Comparison of ENCODE assay signal across 3 cellular contexts in genomic region chr6:36684447-36684812, GRCh38.
TF ChIP-seq lines count a peak whose summit lies in the region.

No MANE protein-coding gene starts in this region.

TF ChIP-seq in IMR-90, 13 proteins besides CTCF, POLR2A, EP300 and RAD21:
- TF ChIP-seq MAZ (IDR thresholded peaks at IDR 0.05; ENCODE audit: borderline replicate concordance, low read depth, low read length) (no peak), USF2 (IDR thresholded peaks at IDR 0.05; ENCODE audit: low read depth, low read length) (no peak; the same call in 1 of the 2 replicates), BHLHE40 (IDR thresholded peaks at IDR 0.05; ENCODE audit: low read depth, low read length) (no peak), MXI1 (IDR thresholded peaks at IDR 0.05; ENCODE audit: borderline replicate concordance, low read depth, low read length) (no peak), CHD1 (IDR thresholded peaks at IDR 0.05; ENCODE audit: low read depth, low read length) (no peak), RCOR1 (IDR thresholded peaks at IDR 0.05; ENCODE audit: insufficient replicate concordance, low read length) (no peak), SMC3 (IDR thresholded peaks at IDR 0.05; ENCODE audit: low read depth, low read length) (no peak), RFX5 (IDR thresholded peaks at IDR 0.05; ENCODE audit: low read depth, low read length) (no peak), MAFK (IDR thresholded peaks at IDR 0.05; ENCODE audit: low read depth, low read length) (no peak), FOS (IDR thresholded peaks at IDR 0.05; ENCODE audit: low read depth, low read length) (no peak), CEBPB (IDR thresholded peaks at IDR 0.05; ENCODE audit: low read depth, low read length) (no peak), ELK1 (IDR thresholded peaks at IDR 0.05; ENCODE audit: borderline replicate concordance, low read depth, low read length) (no peak), NFE2L2 (IDR thresholded peaks at IDR 0.05; ENCODE audit: low read depth, low read length) (no peak)

TF ChIP-seq in K562, 482 proteins besides CTCF, POLR2A, EP300 and RAD21 (continues in another document):
- no peak for TF ChIP-seq ZBTB12 (CRISPR knock-in tag; IDR thresholded peaks at IDR 0.05)
- TF ChIP-seq RBM25 (IDR thresholded peaks at IDR 0.05; ENCODE audit: low read depth, low read length, severe bottlenecking): peak; percentile 87
- peak; percentile 87 for TF ChIP-seq ZFP36 (IDR thresholded peaks at IDR 0.05; ENCODE audit: low read depth, low read length, partially characterized antibody)
- TF ChIP-seq BCOR (IDR thresholded peaks at IDR 0.05): peak; percentile 84
- peak; percentile 10 to 60; a peak in 2 of 4 replicates for TF ChIP-seq KDM1A (IDR thresholded peaks at IDR 0.05)
- no peak for TF ChIP-seq POLR2G (IDR thresholded peaks at IDR 0.05; ENCODE audit: low read depth, low read length)
- TF ChIP-seq NFE2 (IDR thresholded peaks at IDR 0.05; ENCODE audit: low read depth): no peak
- no peak for TF ChIP-seq ZNF121 (CRISPR knock-in tag; conservative IDR thresholded peaks at IDR 0.05)
- 0 out of 2 replicates have a peak, but pooled peaks have one; percentile 31 for TF ChIP-seq HDAC2 (IDR thresholded peaks at IDR 0.05)
- TF ChIP-seq NR1H2 (CRISPR knock-in tag; IDR thresholded peaks at IDR 0.05): no peak
- no peak for TF ChIP-seq PML (IDR thresholded peaks at IDR 0.05; ENCODE audit: low read length)
- no peak for TF ChIP-seq SMARCC2 (IDR thresholded peaks at IDR 0.05; ENCODE audit: low read depth)
- no peak for TF ChIP-seq ZNF277 (CRISPR knock-in tag; IDR thresholded peaks at IDR 0.05; ENCODE audit: borderline replicate concordance)
- TF ChIP-seq MXD1 (CRISPR knock-in tag; IDR thresholded peaks at IDR 0.05; ENCODE audit: borderline replicate concordance, poor library complexity, severe bottlenecking): no peak
- no peak for TF ChIP-seq SIN3B (IDR thresholded peaks at IDR 0.05; ENCODE audit: low read depth)
- no peak for TF ChIP-seq IRF2 (CRISPR knock-in tag; IDR thresholded peaks at IDR 0.05)
- TF ChIP-seq PHTF2 (CRISPR knock-in tag; IDR thresholded peaks at IDR 0.05): no peak
- TF ChIP-seq FOXP1 (CRISPR knock-in tag; IDR thresholded peaks at IDR 0.05): 0 out of 2 replicates have a peak, but pooled peaks have one; percentile 38
- TF ChIP-seq PHF8 (IDR thresholded peaks at IDR 0.05; ENCODE audit: borderline replicate concordance, low read length): no peak
- no peak for TF ChIP-seq GATAD2A (IDR thresholded peaks at IDR 0.05)
- no peak for TF ChIP-seq HINFP (tag; conservative IDR thresholded peaks at IDR 0.05; ENCODE audit: low read depth)
- TF ChIP-seq SLC30A9 (CRISPR knock-in tag; IDR thresholded peaks at IDR 0.05): no peak
- no peak for TF ChIP-seq ZNF282 (CRISPR knock-in tag; IDR thresholded peaks at IDR 0.05)
- TF ChIP-seq CHCHD3 (CRISPR knock-in tag; IDR thresholded peaks at IDR 0.05): no peak

TF ChIP-seq in WTC11, 78 proteins besides CTCF, POLR2A, EP300 and RAD21:
- TF ChIP-seq RORB (CRISPR knock-in tag; IDR thresholded peaks at IDR 0.05) (no peak), SOX15 (CRISPR knock-in tag; IDR thresholded peaks at IDR 0.05) (no peak), GTF2I (CRISPR knock-in tag; conservative IDR thresholded peaks at IDR 0.05) (no peak), TEAD1 (CRISPR knock-in tag; IDR thresholded peaks at IDR 0.05) (no peak), ZNF512 (CRISPR knock-in tag; IDR thresholded peaks at IDR 0.05; ENCODE audit: borderline replicate concordance) (no peak), ATF3 (CRISPR knock-in tag; conservative IDR thresholded peaks at IDR 0.05) (no peak), GABPB1 (CRISPR knock-in tag; IDR thresholded peaks at IDR 0.05) (no peak), ZNF416 (CRISPR knock-in tag; IDR thresholded peaks at IDR 0.05) (no peak), ARID4B (CRISPR knock-in tag; IDR thresholded peaks at IDR 0.05; ENCODE audit: borderline replicate concordance) (no peak), ATF1 (CRISPR knock-in tag; IDR thresholded peaks at IDR 0.05) (no peak)
